Comparison of ENCODE assay signal across 8 cellular contexts in the genomic region with DNA sequence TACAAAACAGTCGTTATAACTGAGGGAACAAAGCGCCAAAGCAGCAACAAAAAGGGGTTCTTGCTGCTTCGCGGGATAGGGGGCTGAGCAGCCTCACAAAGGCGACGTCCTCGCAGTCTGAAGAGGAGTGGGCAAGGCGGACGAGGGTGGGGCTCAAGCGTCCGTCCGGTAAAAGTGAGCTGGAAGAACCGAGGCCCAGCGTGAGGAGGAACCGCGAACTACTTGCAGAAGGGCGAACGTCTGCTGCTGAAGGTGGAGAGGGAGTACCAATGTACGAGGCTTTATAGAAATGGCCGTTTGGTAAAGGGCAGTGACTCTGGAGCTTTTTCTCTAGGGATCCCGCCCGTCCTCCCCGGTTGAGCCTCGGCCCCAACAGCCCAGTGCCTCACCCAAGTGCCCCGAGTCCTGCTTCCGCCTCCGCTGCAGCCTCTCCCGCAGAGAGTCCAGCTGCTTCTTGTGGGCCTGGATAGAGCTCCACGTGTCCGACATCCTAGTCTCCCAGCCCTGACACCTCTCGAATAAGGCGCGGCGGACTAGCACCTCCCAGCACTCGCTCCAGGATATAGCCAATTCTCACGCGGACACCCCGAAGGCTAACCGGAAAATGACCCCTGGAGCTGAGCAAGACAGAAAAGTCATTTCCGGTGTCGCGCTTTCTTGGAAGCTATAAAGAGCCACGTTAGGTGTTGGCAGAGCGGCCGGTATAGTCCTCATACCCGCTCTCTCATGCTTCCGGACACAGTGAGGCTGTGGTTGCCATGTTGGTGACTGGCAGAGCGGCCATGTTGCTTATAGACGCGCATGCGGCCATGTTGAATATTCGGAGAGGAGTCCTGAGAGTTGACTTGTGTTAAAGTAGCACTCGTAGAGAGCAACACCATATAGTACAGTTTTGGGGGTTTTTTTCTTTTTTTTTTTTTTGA. TPM values are rescaled to one million over a fixed set of nuclear protein-coding genes. Genes with fewer than 3 reads are reported as not detected.
DNase-seq lines count a peak whose midpoint lies in the region; ATAC-seq and TF ChIP-seq lines count a peak whose summit lies in the region.

METTL3 (minus strand) TSS at position 606 of the 923 bp plus-strand sequence; CDS start at position 489, 117 bp downstream.

- peak within 1 kb of the TSS; percentile 93 for H3K27ac ChIP-seq in left ventricle myocardium inferior (replicated peaks)

- peak within 1 kb of the TSS; percentile 98 for H3K4me3 Mint-ChIP-seq in T-helper 17 cell
- peak within 1 kb of the TSS; percentile 98 for H3K4me3 Mint-ChIP-seq in progenitor cell of endocrine pancreas (ENCODE audit: low read depth)

- TF ChIP-seq POLR2A in GM15510 (IDR thresholded peaks at IDR 0.05; ENCODE audit: borderline replicate concordance, extremely low read depth, insufficient read length), result peak; percentile 65

- peak; percentile 97 for DNase-seq in NCI-H1694 treated with DMSO at 0.1 percent for 48 hours (lab: John Stamatoyannopoulos, UW)
- DNase-seq in T-helper 17 cell, result peak; percentile 76 to 90 (median 86)
- DNase-seq in amygdala (lab: John Stamatoyannopoulos, UW), result peak; percentile 71 to 99 (median 95)
- DNase-seq in left ventricle myocardium inferior, result peak; percentile 97
- DNase-seq in progenitor cell of endocrine pancreas (ENCODE audit: low spot score, unreplicated experiment), result peak; percentile 79
- DNase-seq in ureter (ENCODE audit: low spot score), result peak; percentile 97

- H3K4me1 Mint-ChIP-seq in T-helper 17 cell (peaks cover 26% of the 10 kb centered on the region), progenitor cell of endocrine pancreas (ENCODE audit: low read depth) (peaks cover 28% of the 10 kb centered on the region)

- intact Hi-C loops in left ventricle myocardium inferior (cut with micrococcal nuclease), result no loop called here

- H3K27ac Mint-ChIP-seq in T-helper 17 cell (peak within 1 kb of the TSS; percentile 98), progenitor cell of endocrine pancreas (peak within 1 kb of the TSS; percentile 98)

- no peak for TF ChIP-seq CTCF in left ventricle myocardium inferior (IDR thresholded peaks at IDR 0.05; ENCODE audit: borderline replicate concordance)
- no peak for TF ChIP-seq CTCF in progenitor cell of endocrine pancreas (IDR thresholded peaks at IDR 0.05; ENCODE audit: unreplicated experiment)

- ATAC-seq in HG02885 (IDR thresholded peaks at IDR 0.05; ENCODE audit: poor library complexity, unreplicated experiment) (peak; percentile 100), T-helper 17 cell (peak; percentile 99)

- peaks cover 5% of the 10 kb centered on the region for H3K36me3 Mint-ChIP-seq in T-helper 17 cell (ENCODE audit: low read depth)
- peaks cover 10% of the 10 kb centered on the region for H3K36me3 Mint-ChIP-seq in progenitor cell of endocrine pancreas (ENCODE audit: insufficient read depth)

- H3K9me3 Mint-ChIP-seq in progenitor cell of endocrine pancreas (ENCODE audit: low read depth), result no peaks in the 10 kb centered on the region

- H3K9me3 ChIP-seq in T-helper 17 cell (ENCODE audit: control insufficient read depth, low read length, poor library complexity, severe bottlenecking), result no peaks in the 10 kb centered on the region
- no peaks in the 10 kb centered on the region for H3K9me3 ChIP-seq in left ventricle myocardium inferior (replicated peaks)

- H3K4me3 ChIP-seq in left ventricle myocardium inferior, result peak within 1 kb of the TSS; percentile 96

- peaks cover 36% of the 10 kb centered on the region for H3K4me1 ChIP-seq in left ventricle myocardium inferior

- H3K27me3 ChIP-seq in left ventricle myocardium inferior (ENCODE audit: low read depth), result no peaks in the 10 kb centered on the region

- H3K36me3 ChIP-seq in left ventricle myocardium inferior, result peaks cover 11% of the 10 kb centered on the region

- H3K27me3 Mint-ChIP-seq in T-helper 17 cell (no peaks in the 10 kb centered on the region), progenitor cell of endocrine pancreas (no peaks in the 10 kb centered on the region)

RNA-seq across cellular contexts. Expression of gene METTL3, which starts in this region (rescaled TPM):
- total RNA-seq in T-helper 17 cell (10 to 100 TPM; 42.3 to 46.5 TPM), left ventricle myocardium inferior (26.6 TPM), progenitor cell of endocrine pancreas (82.6 and 82.7 TPM in 2 replicates), ureter (63.3 TPM)

Comparison
In these comparisons a context has a peak if more than half of its experiments do, and no peak if none do; other contexts are left out.
1. Peak in every context shown above with its lines: DNase-seq, ATAC-seq, H3K4me3 ChIP-seq and H3K27ac ChIP-seq.